In genomic region chr17:1542316-1542715, GRCh38 we compare ENCODE assay signal across 14 cellular contexts. TPM values are rescaled to one million over a fixed set of nuclear protein-coding genes. Genes with fewer than 3 reads are reported as not detected.
DNase-seq lines count a peak whose midpoint lies in the region; ATAC-seq, FAIRE-seq and TF ChIP-seq lines count a peak whose summit lies in the region.
"Had no signal": no experiment of that assay in that cellular context is flagged by ENCODE, and none has a peak within 500 bp of the region (broad histone marks: within the 10 kb centered on the region; RNA-seq: fewer than 3 reads in every experiment).

No MANE protein-coding gene starts in this region.

- POLR2A ChIA-PET in A673 (lab: Charles Lee; ENCODE audit: low non-redundant PET): no interaction called here

- no peak overlapping the region for H2AFZ ChIP-seq in neuronal stem cell (ENCODE audit: low read length)

- intact Hi-C loops in A673 (cut with micrococcal nuclease; ENCODE audit: unreplicated experiment): no loop called here
- intact Hi-C loops in sigmoid colon (cut with DNase I): no loop called here

- peak; percentile 47 for FAIRE-seq in bronchial epithelial cell (lab: Jason Lieb, UNC)

- no peak overlapping the region for H3K4me2 ChIP-seq in neuronal stem cell (ENCODE audit: insufficient read depth, low read length, poor library complexity, severe bottlenecking)
- H3K4me2 ChIP-seq: BLaER1 had no signal

- no CpG with 5 or more reads among the region's 8 CpGs for WGBS in neuronal stem cell (ENCODE audit: extremely low coverage in 2 of 2, insufficient read length in 2 of 2, insufficient replicate concordance in 1 of 2), 2 donors
- 90 to 96% methylated on average over 8 of the region's 8 CpGs for WGBS in sigmoid colon, 2 donors

- H3K27me3 ChIP-seq in A673 (replicated peaks; ENCODE audit: insufficient read depth, low read depth, low read length, poor library complexity): no peaks in the 10 kb centered on the region
- no peaks in the 10 kb centered on the region for H3K27me3 ChIP-seq in HUES48 (ENCODE audit: control insufficient read depth, insufficient read depth, low read length)
- H3K27me3 ChIP-seq in bronchial epithelial cell (ENCODE audit: control insufficient read depth, insufficient read depth, low read length): no peaks in the 10 kb centered on the region
- no peaks in the 10 kb centered on the region for H3K27me3 ChIP-seq in neuronal stem cell (ENCODE audit: control insufficient read depth in 3 of 3, insufficient read depth in 3 of 3, low read depth in 1 of 3, low read length in 3 of 3)
- no peaks in the 10 kb centered on the region for H3K27me3 ChIP-seq in sigmoid colon
- H3K27me3 ChIP-seq: BLaER1 had no signal

- no peak overlapping the region for H2BK120ac ChIP-seq in neuronal stem cell (ENCODE audit: low read depth, low read length)

- H3K79me1 ChIP-seq in neuronal stem cell (ENCODE audit: low read depth, low read length): no peaks in the 10 kb centered on the region

- TF ChIP-seq CTCF in A673 (conservative IDR thresholded peaks at IDR 0.05; ENCODE audit: low read depth, low read length): no peak
- TF ChIP-seq CTCF in bronchial epithelial cell (IDR thresholded peaks at IDR 0.05; ENCODE audit: insufficient read depth, low read length, severe bottlenecking): no peak
- TF ChIP-seq CTCF in omental fat pad (IDR thresholded peaks at IDR 0.05): no peak
- no peak for TF ChIP-seq CTCF in sigmoid colon (IDR thresholded peaks at IDR 0.05)

- TF ChIP-seq EP300 in sigmoid colon (IDR thresholded peaks at IDR 0.05): no peak

- H3K9me3 ChIP-seq in A673 (ENCODE audit: low read depth, low read length, poor library complexity, severe bottlenecking) (no peaks in the 10 kb centered on the region), HUES48 (ENCODE audit: control insufficient read depth, insufficient read depth, low read length) (no peaks in the 10 kb centered on the region), neuronal stem cell (replicated peaks in 1 of 2; ENCODE audit: control insufficient read depth in 2 of 2, insufficient read depth in 1 of 2, low read depth in 1 of 2, low read length in 2 of 2) (no peaks in the 10 kb centered on the region), sigmoid colon (no peaks in the 10 kb centered on the region)
- H3K9me3 ChIP-seq: BLaER1, Caco-2 had no signal

- H3K4me1 ChIP-seq in A673 (ENCODE audit: insufficient read depth, low read length, poor library complexity, severe bottlenecking) (no peaks in the 10 kb centered on the region), HUES48 (ENCODE audit: control insufficient read depth, insufficient read depth, low read length) (no peaks in the 10 kb centered on the region), neuronal stem cell (ENCODE audit: control insufficient read depth in 2 of 2, insufficient read depth in 1 of 2, low read depth in 1 of 2, low read length in 2 of 2) (peaks cover 0 to 4% of the 10 kb centered on the region in 2 donors), sigmoid colon (no peaks in the 10 kb centered on the region)
- H3K4me1 ChIP-seq: BLaER1, Caco-2 had no signal

- H3K36me3 ChIP-seq in A673 (ENCODE audit: insufficient read depth, low read length, poor library complexity, severe bottlenecking) (peaks cover 42% of the 10 kb centered on the region), HUES48 (ENCODE audit: control insufficient read depth, insufficient read depth, low read length) (peaks cover 63% of the 10 kb centered on the region), bronchial epithelial cell (ENCODE audit: control insufficient read depth, insufficient read depth, low read length) (peaks cover 33% of the 10 kb centered on the region), neuronal stem cell (replicated peaks in 1 of 2; ENCODE audit: control insufficient read depth in 2 of 2, insufficient read depth in 2 of 2, low read length in 2 of 2) (peaks cover 18 to 95% of the 10 kb centered on the region in 2 donors), sigmoid colon (peaks cover 33 to 93% (median 51%) of the 10 kb centered on the region in 4 donors)

- TF ChIP-seq POLR2A in sigmoid colon (IDR thresholded peaks at IDR 0.05): no peak

- no TSS peak for BruUV-seq in A673 (replicated peaks; lab: Mats Ljungman, UMichigan)

- H3K4me3 ChIP-seq in A673 (ENCODE audit: low read depth, low read length, poor library complexity, severe bottlenecking) (no peak overlapping the region), HUES48 (ENCODE audit: low read depth, low read length) (no peak overlapping the region), bronchial epithelial cell (ENCODE audit: low read depth, low read length) (no peak overlapping the region), neuronal stem cell (ENCODE audit: low read length in 2 of 2) (no peak overlapping the region), sigmoid colon (no peak overlapping the region)
- H3K4me3 ChIP-seq: BLaER1 had no signal

- no peak for ATAC-seq in omental fat pad (ENCODE audit: low FRiP score)
- ATAC-seq: HCT116 had no signal

- H3K18ac ChIP-seq in neuronal stem cell (ENCODE audit: low read length): no peak overlapping the region

- no peak overlapping the region for H3K23ac ChIP-seq in neuronal stem cell (ENCODE audit: low read depth, low read length, poor library complexity)

- no peak overlapping the region for H4K8ac ChIP-seq in neuronal stem cell (ENCODE audit: low read depth, low read length)

- CTCF ChIA-PET in A673 (lab: Charles Lee): no interaction called here

- DNase-seq in A673 (ENCODE audit: low spot score) (peak; percentile 32), bronchial epithelial cell (ENCODE audit: low read depth) (no peak), neuronal stem cell (ENCODE audit: low spot score) (no peak), GDM1 (lab: John Stamatoyannopoulos, UW) (no peak), omental fat pad (ENCODE audit: low spot score) (no peak), sigmoid colon (no peak)
- DNase-seq: AML-193; Caco-2; CD8-positive, alpha-beta memory T cell; DND-41; GF-D8 had no signal

- H3K9ac ChIP-seq in HUES48 (ENCODE audit: low read depth, low read length): no peak overlapping the region
- H3K9ac ChIP-seq in neuronal stem cell (ENCODE audit: low read depth, low read length, poor library complexity): peak overlapping the region; percentile 55
- H3K9ac ChIP-seq: BLaER1 had no signal

- H3K14ac ChIP-seq in neuronal stem cell (ENCODE audit: low read length): no peak overlapping the region

- H2BK15ac ChIP-seq in neuronal stem cell (ENCODE audit: low read length): no peak overlapping the region

- H4K91ac ChIP-seq in neuronal stem cell (ENCODE audit: low read depth, low read length, poor library complexity): no peak overlapping the region

- no peak overlapping the region for H3K27ac ChIP-seq in A673 (ENCODE audit: low read depth, low read length, poor library complexity, severe bottlenecking)
- H3K27ac ChIP-seq in HUES48 (ENCODE audit: low read depth, low read length): peak overlapping the region; percentile 46
- H3K27ac ChIP-seq in neuronal stem cell (replicated peaks; ENCODE audit: low read length): no peak overlapping the region
- H3K27ac ChIP-seq in sigmoid colon: no peak overlapping the region
- H3K27ac ChIP-seq: BLaER1 had no signal

- H3K4ac ChIP-seq in neuronal stem cell (ENCODE audit: low read length): no peak overlapping the region

- no peak overlapping the region for H2AK5ac ChIP-seq in neuronal stem cell (ENCODE audit: low read depth, low read length)

- no peak overlapping the region for H2BK5ac ChIP-seq in neuronal stem cell (ENCODE audit: low read length)

- H2BK12ac ChIP-seq in neuronal stem cell (ENCODE audit: low read length): no peak overlapping the region

RNA-seq across cellular contexts. Expression of gene PITPNA, which starts 20.3 kb away (rescaled TPM):
- total RNA-seq in A673 (2021) (75.7 and 93.1 TPM in 2 replicates), bronchial epithelial cell (21.1 and 25.7 TPM in 2 replicates), omental fat pad (10 to 100 TPM; 27.6 to 49.7 (median 33.7) TPM), sigmoid colon (10 to 100 TPM; 28.5 to 45.1 (median 34.4) TPM)
- 62.6 TPM for polyA plus RNA-seq in neuronal stem cell (2013, experiment 1 of 2)
- 64.6 TPM for polyA plus RNA-seq in neuronal stem cell (2013, experiment 2 of 2)
- 10 to 100 TPM; 33.8 to 41.9 (median 37.8) TPM for polyA plus RNA-seq in sigmoid colon

RNA-seq across cellular contexts. Expression of gene INPP5K, which starts 25.9 kb away (rescaled TPM):
- 26.2 and 27.5 TPM in 2 replicates for total RNA-seq in A673 (2021)
- total RNA-seq in bronchial epithelial cell: 20.1 and 31.6 TPM in 2 replicates
- polyA plus RNA-seq in neuronal stem cell (2013, experiment 1 of 2): 11.1 TPM
- 10.1 TPM for polyA plus RNA-seq in neuronal stem cell (2013, experiment 2 of 2)
- total RNA-seq in omental fat pad: 100 to 1,000 TPM; 103 to 279 (median 153) TPM
- 10 to 100 TPM; 41.0 to 66.5 (median 58.7) TPM for total RNA-seq in sigmoid colon
- 10 to 100 TPM; 25.7 to 33.1 (median 31.2) TPM for polyA plus RNA-seq in sigmoid colon

RNA-seq across cellular contexts. Expression of gene MYO1C, which starts 49.8 kb away (rescaled TPM):
- total RNA-seq in A673 (2021): 101 and 103 TPM in 2 replicates
- 80.3 and 90.5 TPM in 2 replicates for total RNA-seq in bronchial epithelial cell
- polyA plus RNA-seq in neuronal stem cell (2013, experiment 1 of 2): 42.3 TPM
- polyA plus RNA-seq in neuronal stem cell (2013, experiment 2 of 2): 42.0 TPM
- total RNA-seq in omental fat pad: 100 to 1,000 TPM; 194 to 367 (median 207) TPM
- total RNA-seq in sigmoid colon: 100 to 1,000 TPM; 102 to 179 (median 117) TPM
- 100 to 1,000 TPM in 1 of 3 donors, 10 to 100 TPM in 2; 72.7 to 116 (median 86.2) TPM for polyA plus RNA-seq in sigmoid colon
